Comparison of ENCODE assay signal across 29 cellular contexts in genomic region chr2:71313016-71313766, GRCh38.
"Had no signal": no experiment of that assay in that cellular context is flagged by ENCODE, and none has a peak within 500 bp of the region (broad histone marks: within the 10 kb centered on the region; RNA-seq: fewer than 3 reads in every experiment).

No MANE protein-coding gene starts in this region.

- ATAC-seq: activated CD8-positive, alpha-beta memory T cell treated with anti-CD3 and anti-CD28 coated beads, Interleukin-2, amount 10 ng/mL, durations not matched to agents 7 days and 5 days; esophagus mucosa; foreskin keratinocyte; left lobe of liver; lower lobe of right lung; mucosa of descending colon; pancreas; psoas muscle; T-helper 17 cell had no signal

- H3K36me3 ChIP-seq: adrenal gland, lower lobe of right lung, pancreas, right atrium auricular region, thyroid gland had no signal

- H3K9me3 ChIP-seq: adrenal gland, lower lobe of right lung, pancreas, psoas muscle, right atrium auricular region, thyroid gland had no signal

- H3K4me1 Mint-ChIP-seq: activated CD8-positive, alpha-beta memory T cell treated with anti-CD3 and anti-CD28 coated beads, Interleukin-2, amount 10 ng/mL, durations not matched to agents 7 days and 5 days; immature natural killer cell; nephron progenitor cell; T-helper 17 cell had no signal

- H3K27me3 ChIP-seq: adrenal gland, pancreas, right atrium auricular region, thyroid gland had no signal

- FAIRE-seq: astrocyte, endothelial cell of umbilical vein, pancreas had no signal

- H3K27ac ChIP-seq: adrenal gland, foreskin keratinocyte, lower lobe of right lung, pancreas, psoas muscle, right atrium auricular region, thyroid gland had no signal

- H3K27ac Mint-ChIP-seq: activated CD8-positive, alpha-beta memory T cell treated with anti-CD3 and anti-CD28 coated beads, Interleukin-2, amount 10 ng/mL, durations not matched to agents 7 days and 5 days; activated T-helper 1 cell treated with anti-CD3 and anti-CD28 coated beads, Interleukin-12 subunit alpha, Interleukin-12 subunit beta, Interleukin-2, Interleukin-4 antibody, amounts not matched to agents 30 ng/mL and 10 ng/mL and 1 ng/mL, durations not matched to agents 14 hours and 24 hours and 36 hours; nephron progenitor cell; stimulated activated naive CD8-positive, alpha-beta T cell treated with anti-CD3 and anti-CD28 coated beads, Interleukin-15, Interleukin-2, amounts not matched to agents 100 ng/mL and 50 ng/mL, for 24 hours; T-helper 17 cell had no signal

- H3K4me3 ChIP-seq: adrenal gland, lower lobe of right lung, mucosa of descending colon, pancreas, psoas muscle, right atrium auricular region, thyroid gland had no signal

- DNase-seq: activated CD4-positive, alpha-beta T cell treated with anti-CD3 and anti-CD28 coated beads for 4 hours; activated CD4-positive, alpha-beta T cell treated with anti-CD3 and anti-CD28 coated beads, Interleukin-2, amount 50 U/mL, for 48 hours; activated CD4-positive, CD25-positive, alpha-beta regulatory T cell; activated CD8-positive, alpha-beta memory T cell treated with anti-CD3 and anti-CD28 coated beads, Interleukin-2, amount 10 ng/mL, durations not matched to agents 7 days and 5 days; activated gamma-delta T cell; activated naive CD4-positive, alpha-beta T cell treated with anti-CD3 and anti-CD28 coated beads, Interleukin-2, amount 50 U/mL, for 16 hours; activated T-cell treated with anti-CD3 and anti-CD28 coated beads for 4 hours; adrenal gland; central memory CD4-positive, alpha-beta T cell; effector memory CD4-positive, alpha-beta T cell; foreskin keratinocyte; immature natural killer cell; lower lobe of right lung; mesendoderm; mucosa of descending colon; nephron progenitor cell; pancreas; psoas muscle; stimulated activated CD4-positive, alpha-beta T cell treated with anti-CD3 and anti-CD28 coated beads, Interleukin-4, amount 100 ng/mL, for 24 hours; substantia nigra; T-helper 17 cell; thyroid gland had no signal

- H3K27me3 Mint-ChIP-seq: stimulated activated naive CD8-positive, alpha-beta T cell treated with anti-CD3 and anti-CD28 coated beads, Interleukin-15, Interleukin-2, amounts not matched to agents 100 ng/mL and 50 ng/mL, for 24 hours had no signal

- H3K4me1 ChIP-seq: adrenal gland, foreskin keratinocyte, lower lobe of right lung, pancreas, psoas muscle, right atrium auricular region, thyroid gland had no signal

- H3K4me3 Mint-ChIP-seq: activated CD8-positive, alpha-beta memory T cell treated with anti-CD3 and anti-CD28 coated beads, Interleukin-2, amount 10 ng/mL, durations not matched to agents 7 days and 5 days; activated T-helper 1 cell treated with anti-CD3 and anti-CD28 coated beads, Interleukin-12 subunit alpha, Interleukin-12 subunit beta, Interleukin-2, Interleukin-4 antibody, amounts not matched to agents 30 ng/mL and 10 ng/mL and 1 ng/mL, durations not matched to agents 14 hours and 24 hours and 36 hours; immature natural killer cell; nephron progenitor cell; stimulated activated naive CD8-positive, alpha-beta T cell treated with anti-CD3 and anti-CD28 coated beads, Interleukin-15, Interleukin-2, amounts not matched to agents 100 ng/mL and 50 ng/mL, for 24 hours; T-helper 17 cell had no signal
